1 cellular context compared by ENCODE assay signal in genomic region chr1:204130989-204131892, GRCh38.
TF ChIP-seq lines count a peak whose summit lies in the region.

No MANE protein-coding gene starts in this region.

TF ChIP-seq in endothelial cell of umbilical vein, 7 proteins besides CTCF, POLR2A, EP300 and RAD21:
- TF ChIP-seq EZH2 (IDR thresholded peaks at IDR 0.05; ENCODE audit: borderline replicate concordance, low read depth, low read length, severe bottlenecking) = no peak
- peak; percentile 46 for TF ChIP-seq JUN (IDR thresholded peaks at IDR 0.05; ENCODE audit: borderline replicate concordance, insufficient read depth, insufficient read length, low read depth)
- TF ChIP-seq MYC (IDR thresholded peaks at IDR 0.05; ENCODE audit: low read depth, low read length) = no peak
- no peak for TF ChIP-seq MAX (IDR thresholded peaks at IDR 0.05; ENCODE audit: insufficient read depth, insufficient read length)
- TF ChIP-seq GATA2 (IDR thresholded peaks at IDR 0.05; ENCODE audit: insufficient read depth, insufficient read length, low read depth, low read length) = peak; percentile 50
- peak; percentile 68 for TF ChIP-seq FOS (IDR thresholded peaks at IDR 0.05; ENCODE audit: borderline replicate concordance, insufficient read depth, low read length)
- peak; percentile 49 for TF ChIP-seq POLR2AphosphoS5 (IDR thresholded peaks at IDR 0.05; ENCODE audit: insufficient read depth, low read depth, low read length)
